26 cellular contexts compared by ENCODE assay signal in genomic region chr21:31253684-31254083, GRCh38.
"Had no signal": no experiment of that assay in that cellular context is flagged by ENCODE, and none has a peak within 500 bp of the region (broad histone marks: within the 10 kb centered on the region; RNA-seq: fewer than 3 reads in every experiment).

No MANE protein-coding gene starts in this region.

- H3K27me3 ChIP-seq: ascending aorta, body of pancreas, MG63, Peyer's patch, SJCRH30 had no signal

- H3K4me2 ChIP-seq: SK-N-SH had no signal

- ATAC-seq: activated CD8-positive, alpha-beta memory T cell treated with anti-CD3 and anti-CD28 coated beads, Interleukin-2, amount 10 ng/mL, durations not matched to agents 7 days and 5 days; activated naive CD4-positive, alpha-beta T cell treated with anti-CD3 and anti-CD28 coated beads, Interleukin-2, amount 50 U/mL, for 72 hours; activated naive CD8-positive, alpha-beta T cell treated with anti-CD3 and anti-CD28 coated beads, Interleukin-2, amount 50 U/mL, for 24 hours; body of pancreas had no signal

- H3K4me1 Mint-ChIP-seq: activated B cell treated with CpG ODN at 0.5 μM for 24 hours; activated CD8-positive, alpha-beta memory T cell treated with anti-CD3 and anti-CD28 coated beads, Interleukin-2, amount 10 ng/mL, durations not matched to agents 7 days and 5 days; activated naive CD8-positive, alpha-beta T cell treated with anti-CD3 and anti-CD28 coated beads, Interleukin-2, amount 50 U/mL, for 24 hours had no signal

- H3K27ac Mint-ChIP-seq: activated B cell treated with CpG ODN at 0.5 μM for 24 hours; activated CD4-positive, alpha-beta T cell treated with anti-CD3 and anti-CD28 coated beads, Interleukin-2, amount 10 ng/mL, durations not matched to agents 24 days and 14 days; activated CD8-positive, alpha-beta memory T cell treated with anti-CD3 and anti-CD28 coated beads, Interleukin-2, amount 10 ng/mL, durations not matched to agents 7 days and 5 days; activated naive CD4-positive, alpha-beta T cell treated with anti-CD3 and anti-CD28 coated beads, Interleukin-2, amount 50 U/mL, for 72 hours; activated naive CD8-positive, alpha-beta T cell treated with anti-CD3 and anti-CD28 coated beads, Interleukin-2, amount 50 U/mL, for 24 hours; activated T-cell treated with anti-CD3 and anti-CD28 coated beads, Interleukin-2, amount 50 U/mL, for 24 hours; activated T-helper 1 cell treated with anti-CD3 and anti-CD28 coated beads, Interleukin-12 subunit alpha, Interleukin-12 subunit beta, Interleukin-2, Interleukin-4 antibody, amounts not matched to agents 30 ng/mL and 10 ng/mL and 1 ng/mL, durations not matched to agents 14 hours and 24 hours and 36 hours had no signal

- H3K27me3 Mint-ChIP-seq: activated B cell treated with CpG ODN at 0.5 μM for 24 hours; activated CD4-positive, alpha-beta T cell treated with anti-CD3 and anti-CD28 coated beads, Interleukin-2, amount 10 ng/mL, durations not matched to agents 24 days and 14 days; activated CD8-positive, alpha-beta memory T cell treated with anti-CD3 and anti-CD28 coated beads, Interleukin-2, amount 10 ng/mL, durations not matched to agents 7 days and 5 days; activated naive CD8-positive, alpha-beta T cell treated with anti-CD3 and anti-CD28 coated beads, Interleukin-2, amount 50 U/mL, for 24 hours; activated T-cell treated with anti-CD3 and anti-CD28 coated beads, Interleukin-2, amount 50 U/mL, for 24 hours had no signal

- H3K36me3 Mint-ChIP-seq: activated CD8-positive, alpha-beta memory T cell treated with anti-CD3 and anti-CD28 coated beads, Interleukin-2, amount 10 ng/mL, durations not matched to agents 7 days and 5 days had no signal

- H3K4me3 ChIP-seq: ascending aorta, body of pancreas, MG63, Peyer's patch, SJCRH30 had no signal

- H3K4me1 ChIP-seq: ascending aorta, body of pancreas, Peyer's patch had no signal

- H3K4me3 Mint-ChIP-seq: activated B cell treated with CpG ODN at 0.5 μM for 24 hours; activated CD4-positive, alpha-beta T cell treated with anti-CD3 and anti-CD28 coated beads, Interleukin-2, amount 10 ng/mL, durations not matched to agents 24 days and 14 days; activated CD8-positive, alpha-beta memory T cell treated with anti-CD3 and anti-CD28 coated beads, Interleukin-2, amount 10 ng/mL, durations not matched to agents 7 days and 5 days; activated naive CD8-positive, alpha-beta T cell treated with anti-CD3 and anti-CD28 coated beads, Interleukin-2, amount 50 U/mL, for 24 hours; activated T-cell treated with anti-CD3 and anti-CD28 coated beads, Interleukin-2, amount 50 U/mL, for 24 hours; activated T-helper 1 cell treated with anti-CD3 and anti-CD28 coated beads, Interleukin-12 subunit alpha, Interleukin-12 subunit beta, Interleukin-2, Interleukin-4 antibody, amounts not matched to agents 30 ng/mL and 10 ng/mL and 1 ng/mL, durations not matched to agents 14 hours and 24 hours and 36 hours had no signal

- H3K9me3 Mint-ChIP-seq: activated B cell treated with CpG ODN at 0.5 μM for 24 hours; activated CD4-positive, alpha-beta T cell treated with anti-CD3 and anti-CD28 coated beads, Interleukin-2, amount 10 ng/mL, durations not matched to agents 24 days and 14 days; activated naive CD8-positive, alpha-beta T cell treated with anti-CD3 and anti-CD28 coated beads, Interleukin-2, amount 50 U/mL, for 24 hours; activated T-cell treated with anti-CD3 and anti-CD28 coated beads, Interleukin-2, amount 50 U/mL, for 24 hours; activated T-helper 1 cell treated with anti-CD3 and anti-CD28 coated beads, Interleukin-12 subunit alpha, Interleukin-12 subunit beta, Interleukin-2, Interleukin-4 antibody, amounts not matched to agents 30 ng/mL and 10 ng/mL and 1 ng/mL, durations not matched to agents 14 hours and 24 hours and 36 hours had no signal

- H3K9ac ChIP-seq: SK-N-SH had no signal

- H3K36me3 ChIP-seq: ascending aorta, MG63, Peyer's patch, SJCRH30 had no signal

- H3K9me3 ChIP-seq: ascending aorta, body of pancreas, MG63, Peyer's patch, SJCRH30, SK-N-SH had no signal

- DNase-seq: activated B cell treated with CpG ODN at 0.5 μM for 24 hours; activated CD4-positive, alpha-beta T cell treated with anti-CD3 and anti-CD28 coated beads for 1 hour; activated CD4-positive, alpha-beta T cell treated with anti-CD3 and anti-CD28 coated beads, Interleukin-2, amount 10 ng/mL, durations not matched to agents 24 days and 14 days; activated CD4-positive, alpha-beta T cell treated with anti-CD3 and anti-CD28 coated beads, Interleukin-2, amount 50 U/mL, for 48 hours; activated CD8-positive, alpha-beta memory T cell treated with anti-CD3 and anti-CD28 coated beads, Interleukin-2, amount 10 ng/mL, durations not matched to agents 7 days and 5 days; activated effector memory CD4-positive, alpha-beta T cell treated with anti-CD3 and anti-CD28 coated beads, Interleukin-2, amount 50 U/mL, for 16 hours; activated naive CD4-positive, alpha-beta T cell treated with Interleukin-2 at 50 U/mL for 16 hours; activated naive CD8-positive, alpha-beta T cell treated with anti-CD3 and anti-CD28 coated beads, Interleukin-2, amount 50 U/mL, for 24 hours; activated T-cell treated with anti-CD3 and anti-CD28 coated beads, Interleukin-2, amount 50 U/mL, for 24 hours; amniotic stem cell; body of pancreas; MG63; MV-4-11; NCI-H1105; NCI-H1436; NCI-H1694 treated with DMSO at 0.1 percent for 48 hours; NCI-H2029 treated with DMSO at 0.1 percent for 48 hours; Peyer's patch; Right ventricle myocardium superior; T-helper 1 cell had no signal

- H3K27ac ChIP-seq: ascending aorta, body of pancreas, Peyer's patch, RWPE1, SJCRH30 had no signal
